Comparison of ENCODE assay signal across 11 cellular contexts in the genomic region with DNA sequence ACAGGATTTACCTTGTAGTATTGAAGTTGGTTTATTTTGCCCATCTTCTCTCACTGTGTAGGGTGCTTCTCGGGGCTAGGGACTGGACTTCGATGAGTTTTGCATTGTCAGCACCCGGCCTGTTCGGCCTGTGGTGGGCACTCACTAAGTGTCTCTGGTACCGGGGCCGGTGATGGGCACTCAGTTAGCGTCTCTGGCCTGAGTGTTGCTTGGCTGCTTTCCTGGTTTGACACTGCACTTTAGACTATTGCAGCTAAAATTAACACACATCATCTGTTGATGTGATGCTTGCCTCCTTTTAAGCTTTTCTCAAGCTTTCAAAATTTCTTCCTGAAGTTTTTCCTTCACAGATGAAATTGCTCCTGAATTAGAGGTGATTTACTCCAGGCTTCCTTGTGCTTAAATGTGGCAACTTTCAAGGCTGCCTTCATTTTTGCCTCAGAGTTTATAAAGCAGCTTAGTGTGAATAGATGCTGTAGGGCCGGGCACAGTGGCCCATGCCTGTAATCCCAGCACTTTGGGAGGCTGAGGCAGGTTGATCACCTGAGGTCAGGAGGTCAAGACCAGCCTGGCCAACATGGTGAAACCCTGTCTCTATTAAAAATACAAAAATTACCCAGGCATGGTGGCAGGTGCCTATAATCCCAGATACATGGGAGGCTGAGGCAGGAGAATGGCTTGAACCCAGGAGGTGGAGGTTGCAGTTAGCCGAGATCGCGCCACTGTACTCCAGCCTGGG. TPM values are rescaled to one million over a fixed set of nuclear protein-coding genes. Genes with fewer than 3 reads are reported as not detected.
DNase-seq lines count a peak whose midpoint lies in the region; ATAC-seq and TF ChIP-seq lines count a peak whose summit lies in the region.
"Had no signal": no experiment of that assay in that cellular context is flagged by ENCODE, and none has a peak within 500 bp of the region (broad histone marks: within the 10 kb centered on the region; RNA-seq: fewer than 3 reads in every experiment).

No MANE protein-coding gene starts in this region.

- H3K27ac Mint-ChIP-seq in T-helper 17 cell, result peak overlapping the region; percentile 83
- H3K27ac Mint-ChIP-seq in effector memory CD8-positive, alpha-beta T cell, result peak overlapping the region; percentile 61 to 71

- H3K27ac ChIP-seq in heart left ventricle (peak overlapping the region in 1 of 12 donors; percentile 22), left ventricle myocardium inferior (replicated peaks) (no peak overlapping the region), upper lobe of right lung (no peak overlapping the region), colonic mucosa (no peak overlapping the region), tibial nerve (no peak overlapping the region)
- H3K27ac ChIP-seq: brain microvascular endothelial cell had no signal

- WGBS in heart left ventricle, 4 donors, result 66 to 78% (median 73%) methylated on average over 11 of the region's 11 CpGs
- WGBS in tibial nerve, 2 donors, result 89 to 91% methylated on average over 11 of the region's 11 CpGs

- peak overlapping the region; percentile 36 for H3K4me3 Mint-ChIP-seq in T-helper 17 cell
- peak overlapping the region; percentile 34 to 41 for H3K4me3 Mint-ChIP-seq in effector memory CD8-positive, alpha-beta T cell

- TF ChIP-seq CTCF in heart left ventricle (IDR thresholded peaks at IDR 0.05), result no peak
- no peak for TF ChIP-seq CTCF in left ventricle myocardium inferior (IDR thresholded peaks at IDR 0.05; ENCODE audit: borderline replicate concordance)
- no peak for TF ChIP-seq CTCF in upper lobe of right lung (IDR thresholded peaks at IDR 0.05)
- no peak for TF ChIP-seq CTCF in colonic mucosa (IDR thresholded peaks at IDR 0.05)
- no peak for TF ChIP-seq CTCF in tibial nerve (IDR thresholded peaks at IDR 0.05)

- intact Hi-C loops in heart left ventricle (cut with DNase I), result no loop called here
- intact Hi-C loops in left ventricle myocardium inferior (cut with micrococcal nuclease), result no loop called here
- intact Hi-C loops in upper lobe of right lung (cut with DNase I), result no loop called here
- intact Hi-C loops in colonic mucosa (cut with DNase I), result no loop called here

- DNase-seq in heart left ventricle (peak in 2 of 5 donors; percentile 17 to 35), left ventricle myocardium inferior (no peak), T-helper 17 cell (no peak), upper lobe of right lung (no peak), colonic mucosa (no peak), tibial nerve (ENCODE audit: low spot score in 2 of 2) (no peak), NCI-H2107 (lab: John Stamatoyannopoulos, UW) (no peak)
- DNase-seq in effector memory CD8-positive, alpha-beta T cell, result no peak
- DNase-seq: brain microvascular endothelial cell, NCI-H1048, T1000 had no signal

- no peaks in the 10 kb centered on the region for H3K9me3 Mint-ChIP-seq in effector memory CD8-positive, alpha-beta T cell

- no peaks in the 10 kb centered on the region for H3K9me3 ChIP-seq in heart left ventricle
- no peaks in the 10 kb centered on the region for H3K9me3 ChIP-seq in left ventricle myocardium inferior (replicated peaks)
- H3K9me3 ChIP-seq in T-helper 17 cell (ENCODE audit: control insufficient read depth, low read length, poor library complexity, severe bottlenecking), result no peaks in the 10 kb centered on the region
- H3K9me3 ChIP-seq in upper lobe of right lung, result no peaks in the 10 kb centered on the region
- no peaks in the 10 kb centered on the region for H3K9me3 ChIP-seq in colonic mucosa
- no peaks in the 10 kb centered on the region for H3K9me3 ChIP-seq in tibial nerve

- H3K36me3 Mint-ChIP-seq in T-helper 17 cell (ENCODE audit: low read depth), result peaks cover 4% of the 10 kb centered on the region
- H3K36me3 Mint-ChIP-seq in effector memory CD8-positive, alpha-beta T cell (ENCODE audit: insufficient read depth), result no peaks in the 10 kb centered on the region

- no peak for TF ChIP-seq EP300 in tibial nerve (IDR thresholded peaks at IDR 0.05)

- H3K4me3 ChIP-seq in heart left ventricle (no peak overlapping the region), left ventricle myocardium inferior (no peak overlapping the region), upper lobe of right lung (no peak overlapping the region), colonic mucosa (no peak overlapping the region), tibial nerve (no peak overlapping the region)

- no peak overlapping the region for H3K9ac ChIP-seq in colonic mucosa (ENCODE audit: low read depth in 2 of 2, low read length in 2 of 2)

- TF ChIP-seq POLR2A in heart left ventricle (IDR thresholded peaks at IDR 0.05), result no peak
- TF ChIP-seq POLR2A in tibial nerve (IDR thresholded peaks at IDR 0.05), result no peak

- ATAC-seq in heart left ventricle (peak in 3 of 4 donors; percentile 68 to 79 (median 68)), T-helper 17 cell (peak; percentile 3), upper lobe of right lung (peak; percentile 26)
- no peak for ATAC-seq in effector memory CD8-positive, alpha-beta T cell (replicated peaks)

- H3K4me1 ChIP-seq in heart left ventricle, result peaks cover 0 to 25% (median 10%) of the 10 kb centered on the region in 12 donors
- H3K4me1 ChIP-seq in left ventricle myocardium inferior, result peaks cover 26% of the 10 kb centered on the region
- H3K4me1 ChIP-seq in upper lobe of right lung, result peaks cover 7% of the 10 kb centered on the region
- no peaks in the 10 kb centered on the region for H3K4me1 ChIP-seq in colonic mucosa
- peaks cover 0 to 18% (median 0%) of the 10 kb centered on the region in 4 donors for H3K4me1 ChIP-seq in tibial nerve

- no peaks in the 10 kb centered on the region for H3K27me3 Mint-ChIP-seq in T-helper 17 cell
- H3K27me3 Mint-ChIP-seq in effector memory CD8-positive, alpha-beta T cell, result no peaks in the 10 kb centered on the region

- H3K36me3 ChIP-seq in heart left ventricle, result peaks cover 0 to 4% (median 0%) of the 10 kb centered on the region in 9 donors
- peaks cover 6% of the 10 kb centered on the region for H3K36me3 ChIP-seq in left ventricle myocardium inferior
- no peaks in the 10 kb centered on the region for H3K36me3 ChIP-seq in upper lobe of right lung
- H3K36me3 ChIP-seq in colonic mucosa, result no peaks in the 10 kb centered on the region
- H3K36me3 ChIP-seq in tibial nerve, result peaks cover 0 to 21% (median 0%) of the 10 kb centered on the region in 3 donors
- H3K36me3 ChIP-seq: brain microvascular endothelial cell had no signal

- peaks cover 5% of the 10 kb centered on the region for H3K4me1 Mint-ChIP-seq in T-helper 17 cell
- H3K4me1 Mint-ChIP-seq in effector memory CD8-positive, alpha-beta T cell (ENCODE audit: low read depth in 2 of 2), result peaks cover 10 to 18% of the 10 kb centered on the region in 2 donors

- H3K27me3 ChIP-seq in heart left ventricle (no peaks in the 10 kb centered on the region), left ventricle myocardium inferior (ENCODE audit: low read depth) (no peaks in the 10 kb centered on the region), upper lobe of right lung (no peaks in the 10 kb centered on the region), colonic mucosa (no peaks in the 10 kb centered on the region), tibial nerve (no peaks in the 10 kb centered on the region)
- H3K27me3 ChIP-seq: brain microvascular endothelial cell had no signal

RNA-seq across cellular contexts. Expression of a gene that starts 41.7 kb away (rescaled TPM):
- total RNA-seq in heart left ventricle, result 100 to 1,000 TPM in 5 of 9 donors, 10 to 100 TPM in 4; 84.5 to 134 (median 100) TPM
- polyA plus RNA-seq in heart left ventricle, result 10 to 100 TPM in 1 of 2 donors, 1 to 10 TPM in 1; 9.6 to 16.2 TPM
- total RNA-seq in left ventricle myocardium inferior, result 111 TPM
- 10 to 100 TPM; 61.9 to 72.0 TPM for total RNA-seq in T-helper 17 cell
- 94.1 TPM for total RNA-seq in upper lobe of right lung
- total RNA-seq in colonic mucosa, result 10 to 100 TPM; 63.1 to 68.0 TPM
- total RNA-seq in tibial nerve, result 100 to 1,000 TPM in 2 of 4 donors, 10 to 100 TPM in 2; 91.2 to 109 (median 101) TPM
